In the genomic region with DNA sequence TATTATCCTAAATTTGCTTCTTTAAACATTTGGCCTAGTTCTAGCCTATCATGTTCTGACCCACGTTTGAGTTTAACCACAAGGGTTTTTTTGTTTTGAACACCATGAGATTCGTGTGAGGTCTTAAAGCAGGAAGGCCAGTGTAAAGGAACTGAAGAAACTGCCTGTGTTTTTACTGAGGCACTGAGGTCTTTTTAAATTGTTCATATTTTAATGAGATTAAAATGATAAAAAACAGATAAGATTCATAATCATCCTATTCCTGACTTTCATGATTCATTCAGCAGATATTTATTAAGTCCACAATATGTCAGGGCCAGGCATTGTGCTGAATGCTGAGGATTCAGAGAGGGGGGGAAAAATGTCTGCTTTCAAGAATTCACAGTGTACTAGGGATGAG, we compare ENCODE assay signal across 9 cellular contexts. TPM values are rescaled to one million over a fixed set of nuclear protein-coding genes. Genes with fewer than 3 reads are reported as not detected.
DNase-seq lines count a peak whose midpoint lies in the region; ATAC-seq and TF ChIP-seq lines count a peak whose summit lies in the region.
"Had no signal": no experiment of that assay in that cellular context is flagged by ENCODE, and none has a peak within 500 bp of the region (broad histone marks: within the 10 kb centered on the region; RNA-seq: fewer than 3 reads in every experiment).

No MANE protein-coding gene starts in this region.

- POLR2A ChIA-PET in Caco-2 (lab: Charles Lee) (no interaction called here), HEK293 (lab: Yijun Ruan, JAX) (no interaction called here)
- POLR2A ChIA-PET in activated CD4-positive, alpha-beta memory T cell treated with anti-CD3 and anti-CD28 coated beads, Interleukin-2, amount 10 ng/mL, durations not matched to agents 7 days and 5 days (lab: Charles Lee): interaction anchor here (1.0 to 2.4 kb wide), 4 partner anchors 10 to 253 kb away, joined by 3 to 19 read pairs (median 4); no protein-coding TSS in a partner anchor

- no peak overlapping the region for H3K27ac Mint-ChIP-seq in Caco-2 (ENCODE audit: unreplicated experiment)
- H3K27ac Mint-ChIP-seq in activated CD4-positive, alpha-beta memory T cell treated with anti-CD3 and anti-CD28 coated beads, Interleukin-2, amount 10 ng/mL, durations not matched to agents 7 days and 5 days: peak overlapping the region; percentile 66

- CTCF ChIA-PET in Caco-2 (lab: Charles Lee): no interaction called here
- CTCF ChIA-PET in HEK293 (lab: Yijun Ruan, JAX): interaction anchor here (1.9 kb wide), 1 partner anchor 11 kb away, joined by 4 read pairs; no protein-coding TSS in a partner anchor
- CTCF ChIA-PET in activated CD4-positive, alpha-beta memory T cell treated with anti-CD3 and anti-CD28 coated beads, Interleukin-2, amount 10 ng/mL, durations not matched to agents 7 days and 5 days (lab: Charles Lee): interaction anchor here (1.3 kb wide), 1 partner anchor 11 kb away, joined by 5 read pairs; no protein-coding TSS in a partner anchor

- no peak overlapping the region for H3K27ac ChIP-seq in HEK293 (ENCODE audit: extremely low read depth, low read depth, low read length)

- DNase-seq in Caco-2 (no peak), medulla oblongata (ENCODE audit: extremely low spot score) (peak; percentile 21), ureter (ENCODE audit: low spot score) (no peak), germinal center (ENCODE audit: low spot score) (no peak), NCI-H146 treated with DMSO at 0.1 percent for 48 hours (lab: John Stamatoyannopoulos, UW; ENCODE audit: unreplicated experiment) (no peak)
- no peak for DNase-seq in activated CD4-positive, alpha-beta memory T cell treated with anti-CD3 and anti-CD28 coated beads, Interleukin-2, amount 10 ng/mL, durations not matched to agents 7 days and 5 days
- DNase-seq: NCI-H524 treated with DMSO at 0.1 percent for 48 hours had no signal

- intact Hi-C loops in Caco-2 (cut with micrococcal nuclease; ENCODE audit: unreplicated experiment): no loop called here

- H3K9me3 Mint-ChIP-seq in Caco-2 (ENCODE audit: unreplicated experiment): no peaks in the 10 kb centered on the region
- no peaks in the 10 kb centered on the region for H3K9me3 Mint-ChIP-seq in activated CD4-positive, alpha-beta memory T cell treated with anti-CD3 and anti-CD28 coated beads, Interleukin-2, amount 10 ng/mL, durations not matched to agents 7 days and 5 days

- no peak for ATAC-seq in HG03457 (IDR thresholded peaks at IDR 0.05; ENCODE audit: unreplicated experiment)

- no TSS peak for BruUV-seq in Caco-2 (replicated peaks; lab: Mats Ljungman, UMichigan)

- peaks cover 12% of the 10 kb centered on the region for H3K4me1 Mint-ChIP-seq in Caco-2 (ENCODE audit: low read depth, unreplicated experiment)
- peaks cover 33% of the 10 kb centered on the region for H3K4me1 Mint-ChIP-seq in activated CD4-positive, alpha-beta memory T cell treated with anti-CD3 and anti-CD28 coated beads, Interleukin-2, amount 10 ng/mL, durations not matched to agents 7 days and 5 days

- H3K27me3 ChIP-seq in Caco-2 (replicated peaks; ENCODE audit: control insufficient read depth, insufficient read depth, low read length): no peaks in the 10 kb centered on the region

- H3K4me3 Mint-ChIP-seq in Caco-2 (ENCODE audit: unreplicated experiment): peak overlapping the region; percentile 51
- H3K4me3 Mint-ChIP-seq in activated CD4-positive, alpha-beta memory T cell treated with anti-CD3 and anti-CD28 coated beads, Interleukin-2, amount 10 ng/mL, durations not matched to agents 7 days and 5 days: peak overlapping the region; percentile 63

- peaks cover 16% of the 10 kb centered on the region for H3K36me3 Mint-ChIP-seq in Caco-2 (ENCODE audit: insufficient read depth, unreplicated experiment)
- peaks cover 13% of the 10 kb centered on the region for H3K36me3 Mint-ChIP-seq in activated CD4-positive, alpha-beta memory T cell treated with anti-CD3 and anti-CD28 coated beads, Interleukin-2, amount 10 ng/mL, durations not matched to agents 7 days and 5 days (ENCODE audit: low read depth)

- H3K36me3 ChIP-seq in Caco-2 (ENCODE audit: control insufficient read depth, insufficient read depth, low read length) (no peaks in the 10 kb centered on the region), HEK293 (ENCODE audit: control insufficient read depth in 2 of 2, insufficient read depth in 1 of 2, low read length in 2 of 2) (no peaks in the 10 kb centered on the region)

- H3K4me1 ChIP-seq in Caco-2 (peaks cover 12% of the 10 kb centered on the region), HEK293 (ENCODE audit: control insufficient read depth, insufficient read depth, low read length) (peaks cover 18% of the 10 kb centered on the region)

- TF ChIP-seq CTCF in Caco-2 (IDR thresholded peaks at IDR 0.05; ENCODE audit: insufficient read depth in 1 of 2, low read depth in 1 of 2, low read length in 1 of 2, severe bottlenecking in 1 of 2, unreplicated experiment in 1 of 2) (no peak), HEK293 (tag by site-specific recombination; IDR thresholded peaks at IDR 0.05) (no peak)

- H3K4me3 ChIP-seq in Caco-2 (ENCODE audit: low read depth, low read length): no peak overlapping the region
- no peak overlapping the region for H3K4me3 ChIP-seq in HEK293 (ENCODE audit: low read depth, low read length)

- H3K27me3 Mint-ChIP-seq in Caco-2 (ENCODE audit: insufficient read depth, unreplicated experiment): no peaks in the 10 kb centered on the region
- H3K27me3 Mint-ChIP-seq in activated CD4-positive, alpha-beta memory T cell treated with anti-CD3 and anti-CD28 coated beads, Interleukin-2, amount 10 ng/mL, durations not matched to agents 7 days and 5 days: no peaks in the 10 kb centered on the region

- no peaks in the 10 kb centered on the region for H3K9me3 ChIP-seq in Caco-2
- H3K9me3 ChIP-seq in HEK293 (ENCODE audit: control insufficient read depth, insufficient read depth, low read depth, low read length): no peaks in the 10 kb centered on the region

TF ChIP-seq in HEK293, 187 proteins besides CTCF, POLR2A, EP300 and RAD21:
- TF ChIP-seq SETDB1 (IDR thresholded peaks at IDR 0.05; ENCODE audit: insufficient read length, low read length): no peak
- TF ChIP-seq ZNF585B (tag by site-specific recombination; IDR thresholded peaks at IDR 0.05): no peak
- TF ChIP-seq ZNF335 (tag by site-specific recombination; conservative IDR thresholded peaks at IDR 0.05): peak; percentile 42

RNA-seq across cellular contexts. Expression of gene RPS6KA3, which starts 3.2 kb away (rescaled TPM):
- total RNA-seq in Caco-2 (2022): 93.2 and 104 TPM in 2 replicates
- 10 to 100 TPM; 76.6 to 78.0 TPM for total RNA-seq in activated CD4-positive, alpha-beta memory T cell treated with anti-CD3 and anti-CD28 coated beads, Interleukin-2, amount 10 ng/mL, durations not matched to agents 7 days and 5 days
- total RNA-seq in ureter: 40.3 TPM
